22 cellular contexts compared by ENCODE assay signal in genomic region chr10:74104996-74105395, GRCh38.
"Had no signal": no experiment of that assay in that cellular context is flagged by ENCODE, and none has a peak within 500 bp of the region (broad histone marks: within the 10 kb centered on the region; RNA-seq: fewer than 3 reads in every experiment).

No MANE protein-coding gene starts in this region.

- H3K4me1 Mint-ChIP-seq: activated naive CD8-positive, alpha-beta T cell treated with anti-CD3 and anti-CD28 coated beads, Interleukin-2, amount 50 U/mL, for 24 hours had no signal

- DNase-seq: activated CD4-positive, alpha-beta T cell treated with anti-CD3 and anti-CD28 coated beads for 4 hours; activated CD4-positive, alpha-beta T cell treated with anti-CD3 and anti-CD28 coated beads, Interleukin-2, amount 50 U/mL, for 48 hours; activated CD8-positive, alpha-beta memory T cell treated with anti-CD3 and anti-CD28 coated beads for 24 hours; activated effector memory CD4-positive, alpha-beta T cell treated with anti-CD3 and anti-CD28 coated beads, Interleukin-2, amount 50 U/mL, for 16 hours; activated naive CD4-positive, alpha-beta T cell treated with Interleukin-2 at 50 U/mL for 16 hours; activated naive CD8-positive, alpha-beta T cell treated with anti-CD3 and anti-CD28 coated beads, Interleukin-2, amount 50 U/mL, for 24 hours; activated T-cell treated with anti-CD3 and anti-CD28 coated beads, Interleukin-2, amount 50 U/mL, for 4 hours; amniotic stem cell; Karpas-422; MM.1S; NCI-H1048; NCI-H1930; NCI-H345; NCI-H510A; NCI-H526 treated with DMSO at 0.1 percent for 48 hours; RPMI8226; T-helper 1 cell had no signal

- H3K27me3 Mint-ChIP-seq: activated naive CD8-positive, alpha-beta T cell treated with anti-CD3 and anti-CD28 coated beads, Interleukin-2, amount 50 U/mL, for 24 hours; IgD-negative memory B cell had no signal

- H3K27ac Mint-ChIP-seq: activated naive CD8-positive, alpha-beta T cell treated with anti-CD3 and anti-CD28 coated beads, Interleukin-2, amount 50 U/mL, for 24 hours; IgD-negative memory B cell had no signal

- H3K9me3 Mint-ChIP-seq: activated naive CD4-positive, alpha-beta T cell treated with anti-CD3 and anti-CD28 coated beads, Interleukin-2, amount 50 U/mL, for 72 hours; activated naive CD8-positive, alpha-beta T cell treated with anti-CD3 and anti-CD28 coated beads, Interleukin-2, amount 50 U/mL, for 24 hours; activated T-cell treated with anti-CD3 and anti-CD28 coated beads, Interleukin-2, amount 50 U/mL, for 4 hours; IgD-negative memory B cell had no signal

- ATAC-seq: activated CD4-positive, CD25-positive, alpha-beta regulatory T cell treated with anti-CD3 and anti-CD28 coated beads, Interleukin-2, amount 50 U/mL, for 24 hours; activated naive CD4-positive, alpha-beta T cell treated with anti-CD3 and anti-CD28 coated beads, Interleukin-2, amount 50 U/mL, for 72 hours; activated naive CD8-positive, alpha-beta T cell treated with anti-CD3 and anti-CD28 coated beads, Interleukin-2, amount 50 U/mL, for 24 hours; activated T-cell treated with anti-CD3 and anti-CD28 coated beads, Interleukin-2, amount 50 U/mL, for 4 hours; Right ventricle myocardium inferior had no signal

- H3K27ac ChIP-seq: SK-N-MC had no signal

- H3K4me3 Mint-ChIP-seq: activated naive CD8-positive, alpha-beta T cell treated with anti-CD3 and anti-CD28 coated beads, Interleukin-2, amount 50 U/mL, for 24 hours; activated T-cell treated with anti-CD3 and anti-CD28 coated beads, Interleukin-2, amount 50 U/mL, for 4 hours; IgD-negative memory B cell had no signal

- H3K4me3 ChIP-seq: SK-N-MC had no signal
